2 cellular contexts compared by ENCODE assay signal in the genomic region with DNA sequence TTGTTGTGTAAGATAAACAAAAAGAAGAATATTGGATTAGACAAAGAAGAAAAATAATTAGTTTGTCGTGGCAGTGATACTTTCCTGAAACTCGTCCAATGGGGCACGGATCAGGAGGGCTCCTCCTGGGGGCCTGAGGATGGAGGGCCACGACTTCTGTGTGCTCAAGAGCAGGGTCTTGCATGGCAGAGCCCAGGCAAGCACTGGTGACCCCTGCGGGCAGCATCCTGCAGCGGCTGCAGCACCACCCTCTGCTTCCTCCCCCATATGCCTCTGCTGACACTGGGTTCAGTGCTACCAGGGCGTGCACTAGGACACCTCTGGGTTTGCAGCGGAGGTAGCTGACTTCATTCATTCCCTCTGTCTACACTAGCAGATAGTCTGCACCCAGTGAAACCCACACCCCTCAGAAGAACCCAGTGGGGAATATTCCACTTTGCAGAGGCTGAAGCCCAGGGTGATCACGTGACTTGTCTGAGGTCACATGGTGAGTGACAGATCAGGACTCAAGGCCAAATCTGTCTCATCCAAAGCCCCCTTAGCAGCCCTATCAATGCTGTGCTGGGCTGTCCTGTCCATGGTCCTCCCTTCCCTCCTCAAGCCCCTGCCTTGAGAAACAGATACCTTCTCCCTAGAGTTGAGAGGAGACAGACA.
A peak's percentile ranks its signal among the peaks of the same experiment; 100 is the strongest.
TF ChIP-seq lines count a peak whose summit lies in the region.

No MANE protein-coding gene starts in this region.

TF ChIP-seq in IMR-90, 13 proteins besides CTCF, POLR2A, EP300 and RAD21:
- TF ChIP-seq, protein P1, sequence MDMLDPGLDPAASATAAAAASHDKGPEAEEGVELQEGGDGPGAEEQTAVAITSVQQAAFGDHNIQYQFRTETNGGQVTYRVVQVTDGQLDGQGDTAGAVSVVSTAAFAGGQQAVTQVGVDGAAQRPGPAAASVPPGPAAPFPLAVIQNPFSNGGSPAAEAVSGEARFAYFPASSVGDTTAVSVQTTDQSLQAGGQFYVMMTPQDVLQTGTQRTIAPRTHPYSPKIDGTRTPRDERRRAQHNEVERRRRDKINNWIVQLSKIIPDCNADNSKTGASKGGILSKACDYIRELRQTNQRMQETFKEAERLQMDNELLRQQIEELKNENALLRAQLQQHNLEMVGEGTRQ (IDR thresholded peaks at IDR 0.05; ENCODE audit: low read depth, low read length) = peak; percentile 17; the same call in 1 of the 2 replicates
- no peak for TF ChIP-seq CHD1 (IDR thresholded peaks at IDR 0.05; ENCODE audit: low read depth, low read length)
- no peak for TF ChIP-seq CEBPB (IDR thresholded peaks at IDR 0.05; ENCODE audit: low read depth, low read length)
TF ChIP-seq in IMR-90: peak in this region for 1.

TF ChIP-seq in SK-N-SH treated with all-trans-retinoic acid at 6 μM for 48 hours, 23 proteins besides CTCF, POLR2A, EP300 and RAD21:
- no peak for TF ChIP-seq ZNF70 (CRISPR knock-in tag; IDR thresholded peaks at IDR 0.05)
- TF ChIP-seq TOX (CRISPR knock-in tag; IDR thresholded peaks at IDR 0.05; ENCODE audit: borderline replicate concordance) = no peak
- no peak for TF ChIP-seq ZNF8 (CRISPR knock-in tag; IDR thresholded peaks at IDR 0.05)
- no peak for TF ChIP-seq ZFP30 (CRISPR knock-in tag; IDR thresholded peaks at IDR 0.05)
- TF ChIP-seq ZFP3 (CRISPR knock-in tag; IDR thresholded peaks at IDR 0.05) = no peak
- TF ChIP-seq ZNF565 (CRISPR knock-in tag; conservative IDR thresholded peaks at IDR 0.05; ENCODE audit: low read depth) = no peak
- TF ChIP-seq, protein P2, sequence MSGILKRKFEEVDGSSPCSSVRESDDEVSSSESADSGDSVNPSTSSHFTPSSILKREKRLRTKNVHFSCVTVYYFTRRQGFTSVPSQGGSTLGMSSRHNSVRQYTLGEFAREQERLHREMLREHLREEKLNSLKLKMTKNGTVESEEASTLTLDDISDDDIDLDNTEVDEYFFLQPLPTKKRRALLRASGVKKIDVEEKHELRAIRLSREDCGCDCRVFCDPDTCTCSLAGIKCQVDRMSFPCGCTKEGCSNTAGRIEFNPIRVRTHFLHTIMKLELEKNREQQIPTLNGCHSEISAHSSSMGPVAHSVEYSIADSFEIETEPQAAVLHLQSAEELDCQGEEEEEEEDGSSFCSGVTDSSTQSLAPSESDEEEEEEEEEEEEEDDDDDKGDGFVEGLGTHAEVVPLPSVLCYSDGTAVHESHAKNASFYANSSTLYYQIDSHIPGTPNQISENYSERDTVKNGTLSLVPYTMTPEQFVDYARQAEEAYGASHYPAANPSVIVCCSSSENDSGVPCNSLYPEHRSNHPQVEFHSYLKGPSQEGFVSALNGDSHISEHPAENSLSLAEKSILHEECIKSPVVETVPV (CRISPR knock-in tag; IDR thresholded peaks at IDR 0.05) = no peak
- no peak for TF ChIP-seq ARNTL (CRISPR knock-in tag; IDR thresholded peaks at IDR 0.05; ENCODE audit: borderline replicate concordance, low read depth)
- no peak for TF ChIP-seq CSDC2 (CRISPR knock-in tag; IDR thresholded peaks at IDR 0.05)
